Comparison of ENCODE assay signal across 15 cellular contexts in genomic region chr6:26118999-26119398, GRCh38. TPM values are rescaled to one million over a fixed set of nuclear protein-coding genes. Genes with fewer than 3 reads are reported as not detected.
DNase-seq lines count a peak whose midpoint lies in the region; TF ChIP-seq lines count a peak whose summit lies in the region.
"Had no signal": no experiment of that assay in that cellular context is flagged by ENCODE, and none has a peak within 500 bp of the region (broad histone marks: within the 10 kb centered on the region; RNA-seq: fewer than 3 reads in every experiment).

No MANE protein-coding gene starts in this region.

- H3K36me3 Mint-ChIP-seq in mesothelial cell of epicardium: no peaks in the 10 kb centered on the region

- H3K4me3 Mint-ChIP-seq in mesothelial cell of epicardium: no peak overlapping the region
- H3K4me3 Mint-ChIP-seq: H9 had no signal

- DNase-seq in NCI-H1436 (lab: John Stamatoyannopoulos, UW) (peak; percentile 48), NCI-H1436 treated with DMSO at 0.1 percent for 48 hours (lab: John Stamatoyannopoulos, UW) (no peak), NCI-H526 treated with DMSO at 0.1 percent for 48 hours (lab: John Stamatoyannopoulos, UW) (peak; percentile 94), dorsolateral prefrontal cortex (peak in 1 of 10 donors; percentile 67), substantia nigra (lab: John Stamatoyannopoulos, UW) (peak in 18 of 49 donors; percentile 5 to 66 (median 20)), mesothelial cell of epicardium (ENCODE audit: low spot score in 2 of 2, unreplicated experiment in 2 of 2) (no peak), retina (no peak), GM13976 (ENCODE audit: low spot score) (no peak)
- DNase-seq: cortex of kidney, H9, heart left ventricle, MG63, mucosa of descending colon had no signal

- TF ChIP-seq CTCF in dorsolateral prefrontal cortex (IDR thresholded peaks at IDR 0.05 in 54 of 56, conservative IDR thresholded peaks at IDR 0.05 in 2 of 56; ENCODE audit: low read depth in 1 of 56, partially characterized antibody in 56 of 56) (no peak), mesothelial cell of epicardium (IDR thresholded peaks at IDR 0.05; ENCODE audit: unreplicated experiment) (no peak), GM13976 (IDR thresholded peaks at IDR 0.05; ENCODE audit: borderline replicate concordance, control extremely low read depth, extremely low read depth, insufficient read depth, missing control alignments) (no peak)

- no peak overlapping the region for H3K27ac Mint-ChIP-seq in mesothelial cell of epicardium
- H3K27ac Mint-ChIP-seq: activated T-helper 2 cell treated with anti-CD3 and anti-CD28 coated beads, Interferon-gamma antibody, Interleukin-2, Interleukin-4, amounts not matched to agents 10 μg/mL and 5 μg/mL and 100 μg/mL, durations not matched to agents 14 hours and 24 hours and 36 hours had no signal

- H3K4me3 ChIP-seq in dorsolateral prefrontal cortex: peak overlapping the region in 40 of 59 donors; percentile 1 to 47 (median 26)
- H3K4me3 ChIP-seq: heart left ventricle, MG63, mucosa of descending colon, vagina had no signal

- H3K27me3 Mint-ChIP-seq in mesothelial cell of epicardium (ENCODE audit: low read depth): no peaks in the 10 kb centered on the region

- no peaks in the 10 kb centered on the region for H3K9me3 Mint-ChIP-seq in mesothelial cell of epicardium
- H3K9me3 Mint-ChIP-seq: activated T-helper 2 cell treated with anti-CD3 and anti-CD28 coated beads, Interferon-gamma antibody, Interleukin-2, Interleukin-4, amounts not matched to agents 10 μg/mL and 5 μg/mL and 100 μg/mL, durations not matched to agents 14 hours and 24 hours and 36 hours had no signal

- H3K4me1 Mint-ChIP-seq in mesothelial cell of epicardium: peaks cover 12% of the 10 kb centered on the region

- peak overlapping the region in 55 of 59 donors; percentile 1 to 99 (median 68) for H3K27ac ChIP-seq in dorsolateral prefrontal cortex
- H3K27ac ChIP-seq in substantia nigra (ENCODE audit: low read depth, low read length, poor library complexity, severe bottlenecking): peak overlapping the region; percentile 14
- H3K27ac ChIP-seq: vagina had no signal

- in situ Hi-C loops in GM13976 (cut with MboI; ENCODE audit: low sequenced_read_pairs, unreplicated experiment): no loop called here

- no peaks in the 10 kb centered on the region for H3K27me3 ChIP-seq in dorsolateral prefrontal cortex
- H3K27me3 ChIP-seq: heart left ventricle, MG63, vagina had no signal

- intact Hi-C loops in dorsolateral prefrontal cortex (cut with DNase I): no loop called here

RNA-seq across cellular contexts. Expression of gene HFE, which starts 31.8 kb away (rescaled TPM):
- 1 to 10 TPM in 117 of 120 experiments, under 1 TPM in 3; 0.71 to 8.5 (median 2.6) TPM for total RNA-seq in dorsolateral prefrontal cortex
- total RNA-seq in mesothelial cell of epicardium: 7.0 to 8.3 TPM (median 8.3 TPM) in 3 replicates

Comparison
In these comparisons a context has a peak if more than half of its experiments do, and no peak if none do; other contexts are left out.
1. DNase-seq: peak in NCI-H1436 (single experiment) and NCI-H526 treated with DMSO at 0.1 percent for 48 hours (single experiment); none in NCI-H1436 treated with DMSO at 0.1 percent for 48 hours (single experiment), mesothelial cell of epicardium (0 of 2), retina (single experiment) and GM13976 (single experiment).